ENCODE assay signal across 12 cellular contexts in the genomic region with DNA sequence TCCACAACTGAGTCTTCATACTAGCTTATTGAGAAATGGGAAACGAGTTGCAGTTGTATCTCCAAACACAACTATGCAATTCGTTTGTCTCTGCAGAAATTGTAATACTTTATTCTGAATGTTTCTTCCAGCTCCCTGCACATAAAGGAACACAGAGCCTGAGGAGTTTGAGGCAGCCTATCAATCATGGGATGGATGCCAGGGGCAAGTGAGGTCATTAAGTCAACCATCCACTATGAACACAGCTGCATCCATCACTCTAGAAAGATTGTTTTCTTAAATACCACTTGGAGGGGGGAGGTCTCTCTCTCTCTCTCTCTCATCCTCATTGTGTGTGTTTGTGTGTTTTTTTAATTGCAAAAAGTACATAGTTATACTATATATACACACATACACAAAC.
"Had no signal": no experiment of that assay in that cellular context is flagged by ENCODE, and none has a peak within 500 bp of the region (broad histone marks: within the 10 kb centered on the region; RNA-seq: fewer than 3 reads in every experiment).

No MANE protein-coding gene starts in this region.

- H3K9me3 Mint-ChIP-seq: activated naive CD4-positive, alpha-beta T cell treated with anti-CD3 and anti-CD28 coated beads for 36 hours; activated T-helper 17 cell treated with anti-CD3 and anti-CD28 coated beads, Interleukin-2, amount 50 U/mL, for 72 hours had no signal

- DNase-seq: activated CD4-positive, alpha-beta T cell treated with anti-CD3 and anti-CD28 coated beads, Interleukin-2, amount 50 U/mL, for 4 hours; activated naive CD4-positive, alpha-beta T cell treated with anti-CD3 and anti-CD28 coated beads for 36 hours; foreskin melanocyte; mesenchymal stem cell; nephron progenitor cell; stimulated activated CD4-positive, alpha-beta T cell treated with anti-CD3 and anti-CD28 coated beads, Interleukin-15, amount 100 ng/mL, for 24 hours; stimulated activated CD4-positive, alpha-beta T cell treated with anti-CD3 and anti-CD28 coated beads, Interleukin-4, amount 100 ng/mL, for 24 hours; stimulated activated naive CD4-positive, alpha-beta T cell; transverse colon had no signal

- ATAC-seq: activated CD4-positive, CD25-positive, alpha-beta regulatory T cell treated with anti-CD3 and anti-CD28 coated beads, Interleukin-2, amount 50 U/mL, for 24 hours; activated T-helper 17 cell treated with anti-CD3 and anti-CD28 coated beads, Interleukin-2, amount 50 U/mL, for 72 hours had no signal

- H3K4me3 Mint-ChIP-seq: activated naive CD4-positive, alpha-beta T cell treated with anti-CD3 and anti-CD28 coated beads for 36 hours; activated T-helper 17 cell treated with anti-CD3 and anti-CD28 coated beads, Interleukin-2, amount 50 U/mL, for 72 hours; nephron progenitor cell had no signal

- H3K27ac Mint-ChIP-seq: activated naive CD4-positive, alpha-beta T cell treated with anti-CD3 and anti-CD28 coated beads for 36 hours; activated T-helper 17 cell treated with anti-CD3 and anti-CD28 coated beads, Interleukin-2, amount 50 U/mL, for 72 hours; nephron progenitor cell; progenitor cell of endocrine pancreas had no signal
